Comparison of ENCODE assay signal across 1 cellular context in genomic region chr15:76333720-76334437, GRCh38.
TF ChIP-seq lines count a peak whose summit lies in the region.

No MANE protein-coding gene starts in this region.

TF ChIP-seq in HepG2, 621 proteins besides CTCF, POLR2A, EP300 and RAD21 (continued from another document and continues in another):
- TF ChIP-seq ZSCAN9 (CRISPR knock-in tag; IDR thresholded peaks at IDR 0.05; ENCODE audit: borderline replicate concordance) (no peak), ZFAT (CRISPR knock-in tag; conservative IDR thresholded peaks at IDR 0.05) (no peak), ZNF598 (CRISPR knock-in tag; IDR thresholded peaks at IDR 0.05; ENCODE audit: borderline replicate concordance) (no peak), SRSF1 (optimal IDR thresholded peaks at IDR 0.05; ENCODE audit: low read depth, low read length) (no peak), NRL (CRISPR knock-in tag; IDR thresholded peaks at IDR 0.05; ENCODE audit: borderline replicate concordance) (no peak), THYN1 (CRISPR knock-in tag; IDR thresholded peaks at IDR 0.05; ENCODE audit: borderline replicate concordance, low read depth) (no peak), KDM5B (CRISPR knock-in tag; IDR thresholded peaks at IDR 0.05; ENCODE audit: borderline replicate concordance) (no peak; the same call in 1 of the 2 replicates), IKZF5 (CRISPR knock-in tag; IDR thresholded peaks at IDR 0.05) (no peak; the same call in 1 of the 2 replicates), BHLHE40 (IDR thresholded peaks at IDR 0.05; ENCODE audit: low read length) (no peak), FOSL1 (CRISPR knock-in tag; IDR thresholded peaks at IDR 0.05; ENCODE audit: borderline replicate concordance) (no peak), ZNF562 (CRISPR knock-in tag; IDR thresholded peaks at IDR 0.05; ENCODE audit: borderline replicate concordance) (no peak), PHF8 (CRISPR knock-in tag; IDR thresholded peaks at IDR 0.05) (peak; percentile 40), HOMEZ (CRISPR knock-in tag; IDR thresholded peaks at IDR 0.05; ENCODE audit: low read depth) (0 out of 2 replicates have a peak, but pooled peaks have one; percentile 55), AKNA (CRISPR knock-in tag; IDR thresholded peaks at IDR 0.05; ENCODE audit: borderline replicate concordance) (no peak), SMC3 (IDR thresholded peaks at IDR 0.05; ENCODE audit: low read length) (peak; percentile 77), ONECUT2 (CRISPR knock-in tag; IDR thresholded peaks at IDR 0.05) (no peak), DNMT3B (CRISPR knock-in tag; conservative IDR thresholded peaks at IDR 0.05) (no peak), KDM5A (IDR thresholded peaks at IDR 0.05; ENCODE audit: borderline replicate concordance, low read length) (no peak), ZNF235 (CRISPR knock-in tag; IDR thresholded peaks at IDR 0.05; ENCODE audit: borderline replicate concordance) (no peak), ARID5B (CRISPR knock-in tag; IDR thresholded peaks at IDR 0.05) (peak; percentile 65), ZSCAN31 (CRISPR knock-in tag; IDR thresholded peaks at IDR 0.05; ENCODE audit: low read depth) (no peak), BATF2 (CRISPR knock-in tag; IDR thresholded peaks at IDR 0.05) (no peak), ZNF224 (CRISPR knock-in tag; IDR thresholded peaks at IDR 0.05) (no peak), JARID2 (CRISPR knock-in tag; IDR thresholded peaks at IDR 0.05; ENCODE audit: insufficient replicate concordance) (no peak), ZNF782 (CRISPR knock-in tag; IDR thresholded peaks at IDR 0.05; ENCODE audit: borderline replicate concordance) (peak; percentile 53; the same call in 1 of the 2 replicates), DZIP1 (CRISPR knock-in tag; IDR thresholded peaks at IDR 0.05) (no peak), POLR2AphosphoS5 (IDR thresholded peaks at IDR 0.05; ENCODE audit: low read depth, low read length) (no peak), ZNF629 (CRISPR knock-in tag; conservative IDR thresholded peaks at IDR 0.05) (0 out of 2 replicates have a peak, but pooled peaks have one; percentile 7), PAWR (CRISPR knock-in tag; IDR thresholded peaks at IDR 0.05; ENCODE audit: borderline replicate concordance) (no peak), ZBTB26 (CRISPR knock-in tag; IDR thresholded peaks at IDR 0.05; ENCODE audit: borderline replicate concordance) (no peak), TBP (CRISPR knock-in tag; IDR thresholded peaks at IDR 0.05) (no peak), CBX2 (IDR thresholded peaks at IDR 0.05; ENCODE audit: low read depth, low read length) (no peak), CBX2 (CRISPR knock-in tag; IDR thresholded peaks at IDR 0.05; ENCODE audit: low read depth) (no peak), ZNF878 (CRISPR knock-in tag; IDR thresholded peaks at IDR 0.05) (peak; percentile 82; the same call in 1 of the 2 replicates), CENPX (CRISPR knock-in tag; IDR thresholded peaks at IDR 0.05) (no peak), ZNF607 (CRISPR knock-in tag; IDR thresholded peaks at IDR 0.05; ENCODE audit: borderline replicate concordance) (no peak; the same call in 1 of the 2 replicates), WIZ (CRISPR knock-in tag; IDR thresholded peaks at IDR 0.05) (no peak), ESRRA (CRISPR knock-in tag; IDR thresholded peaks at IDR 0.05; ENCODE audit: low read depth) (peak; percentile 59; the same call in 1 of the 2 replicates), PRDM15 (CRISPR knock-in tag; IDR thresholded peaks at IDR 0.05) (peak; percentile 74), KLF13 (CRISPR knock-in tag; IDR thresholded peaks at IDR 0.05) (no peak), ZNF275 (CRISPR knock-in tag; IDR thresholded peaks at IDR 0.05; ENCODE audit: borderline replicate concordance) (no peak)
